ENCODE assay signal across 18 cellular contexts in genomic region chrX:86604620-86605019, GRCh38.
A peak's percentile ranks its signal among the peaks of the same experiment; 100 is the strongest.
DNase-seq lines count a peak whose midpoint lies in the region; ATAC-seq and TF ChIP-seq lines count a peak whose summit lies in the region.
"Had no signal": no experiment of that assay in that cellular context is flagged by ENCODE, and none has a peak within 500 bp of the region (broad histone marks: within the 10 kb centered on the region; RNA-seq: fewer than 3 reads in every experiment).

No MANE protein-coding gene starts in this region.

- H3K36me3 ChIP-seq in ACC112 (ENCODE audit: insufficient read depth, low read length), result no peaks in the 10 kb centered on the region
- no peaks in the 10 kb centered on the region for H3K36me3 ChIP-seq in esophagus squamous epithelium
- no peaks in the 10 kb centered on the region for H3K36me3 ChIP-seq in uterus
- no peaks in the 10 kb centered on the region for H3K36me3 ChIP-seq in right lobe of liver
- H3K36me3 ChIP-seq: heart left ventricle had no signal

- H2AFZ ChIP-seq in ACC112 (ENCODE audit: low read length, unreplicated experiment), result no peak overlapping the region
- H2AFZ ChIP-seq: parathyroid adenoma had no signal

- intact Hi-C loops in esophagus squamous epithelium (cut with DNase I), result no loop called here
- intact Hi-C loops in cardiac septum (cut with DNase I), result no loop called here
- intact Hi-C loops in uterus (cut with DNase I; ENCODE audit: low total_unique reads), result no loop called here
- intact Hi-C loops in right lobe of liver (cut with DNase I), result no loop called here

- TF ChIP-seq POLR2A in esophagus squamous epithelium (IDR thresholded peaks at IDR 0.05) (no peak), uterus (IDR thresholded peaks at IDR 0.05) (no peak), right lobe of liver (IDR thresholded peaks at IDR 0.05) (no peak)

- H3K4me1 ChIP-seq in ACC112 (ENCODE audit: control insufficient read depth, insufficient read depth, low read length, unreplicated experiment) (no peaks in the 10 kb centered on the region), esophagus squamous epithelium (no peaks in the 10 kb centered on the region), uterus (no peaks in the 10 kb centered on the region), right lobe of liver (no peaks in the 10 kb centered on the region)
- H3K4me1 ChIP-seq: heart left ventricle, parathyroid adenoma, testis had no signal

- H3K27me3 ChIP-seq in ACC112 (ENCODE audit: insufficient read depth, low read length) (no peaks in the 10 kb centered on the region), esophagus squamous epithelium (no peaks in the 10 kb centered on the region), uterus (no peaks in the 10 kb centered on the region), right lobe of liver (no peaks in the 10 kb centered on the region)
- H3K27me3 ChIP-seq: heart left ventricle, testis had no signal

- H3K4me3 ChIP-seq in ACC112 (ENCODE audit: low read depth, low read length), result no peak overlapping the region; the same call in 1 of the 2 replicates
- H3K4me3 ChIP-seq in esophagus squamous epithelium, result no peak overlapping the region
- H3K4me3 ChIP-seq in uterus, result no peak overlapping the region
- no peak overlapping the region for H3K4me3 ChIP-seq in right lobe of liver
- H3K4me3 ChIP-seq: heart left ventricle, testis had no signal

- peak overlapping the region; percentile 57 for H3K27ac ChIP-seq in ACC112 (ENCODE audit: low read depth, low read length)
- H3K27ac ChIP-seq in esophagus squamous epithelium, result no peak overlapping the region
- H3K27ac ChIP-seq in uterus, result no peak overlapping the region
- H3K27ac ChIP-seq in right lobe of liver, result no peak overlapping the region
- H3K27ac ChIP-seq: heart left ventricle, parathyroid adenoma, testis had no signal

- 26 to 32% methylated on average over 2 of the region's 2 CpGs for WGBS in esophagus squamous epithelium, 2 donors
- WGBS in right lobe of liver (ENCODE audit: insufficient coverage, low coverage, low lambda C conversion rate, missing lambda C conversion rate), result 19% methylated on average over 2 of the region's 2 CpGs

- no peaks in the 10 kb centered on the region for H3K79me2 ChIP-seq in ACC112 (ENCODE audit: control insufficient read depth, insufficient read depth, low read length, unreplicated experiment)
- H3K79me2 ChIP-seq: parathyroid adenoma had no signal

- TF ChIP-seq CTCF in esophagus squamous epithelium (IDR thresholded peaks at IDR 0.05) (no peak), uterus (IDR thresholded peaks at IDR 0.05) (no peak), right lobe of liver (IDR thresholded peaks at IDR 0.05) (no peak)

- ATAC-seq in GM18861 (IDR thresholded peaks at IDR 0.05; ENCODE audit: unreplicated experiment), result peak; percentile 83
- ATAC-seq in HG02884 (IDR thresholded peaks at IDR 0.05; ENCODE audit: unreplicated experiment), result peak; percentile 85
- ATAC-seq in right lobe of liver, result no peak
- ATAC-seq: activated CD4-positive, CD25-positive, alpha-beta regulatory T cell treated with anti-CD3 and anti-CD28 coated beads, Interleukin-2, amount 50 U/mL, for 24 hours; activated naive CD8-positive, alpha-beta T cell treated with anti-CD3 and anti-CD28 coated beads, Interleukin-2, amount 50 U/mL, for 24 hours; heart left ventricle had no signal

- H3K9me3 ChIP-seq in esophagus squamous epithelium (no peaks in the 10 kb centered on the region), uterus (no peaks in the 10 kb centered on the region), right lobe of liver (no peaks in the 10 kb centered on the region)
- H3K9me3 ChIP-seq: testis had no signal

- DNase-seq in NCI-H82 treated with DMSO at 0.1 percent for 48 hours (lab: John Stamatoyannopoulos, UW; ENCODE audit: unreplicated experiment) (peak; percentile 5), esophagus squamous epithelium (lab: John Stamatoyannopoulos, UW) (no peak), cardiac septum (ENCODE audit: low spot score) (no peak), uterus (no peak), right lobe of liver (no peak)
- DNase-seq: activated naive CD8-positive, alpha-beta T cell treated with anti-CD3 and anti-CD28 coated beads, Interleukin-2, amount 50 U/mL, for 24 hours; GOT3; heart left ventricle; kidney glomerular epithelial cell; NCI-H1048; NCI-H2171 treated with DMSO at 0.1 percent for 48 hours; stimulated activated CD4-positive, alpha-beta T cell treated with anti-CD3 and anti-CD28 coated beads, Interleukin-12 subunit alpha, Interleukin-12 subunit beta, amount 100 ng/mL, for 4 hours; testis had no signal

Comparison
In these comparisons a context has a peak if more than half of its experiments do, and no peak if none do; other contexts are left out.
1. ATAC-seq: peak in GM18861 (single experiment) and HG02884 (single experiment); none in right lobe of liver (0 of 4).